Comparison of ENCODE assay signal across 12 cellular contexts in the genomic region with DNA sequence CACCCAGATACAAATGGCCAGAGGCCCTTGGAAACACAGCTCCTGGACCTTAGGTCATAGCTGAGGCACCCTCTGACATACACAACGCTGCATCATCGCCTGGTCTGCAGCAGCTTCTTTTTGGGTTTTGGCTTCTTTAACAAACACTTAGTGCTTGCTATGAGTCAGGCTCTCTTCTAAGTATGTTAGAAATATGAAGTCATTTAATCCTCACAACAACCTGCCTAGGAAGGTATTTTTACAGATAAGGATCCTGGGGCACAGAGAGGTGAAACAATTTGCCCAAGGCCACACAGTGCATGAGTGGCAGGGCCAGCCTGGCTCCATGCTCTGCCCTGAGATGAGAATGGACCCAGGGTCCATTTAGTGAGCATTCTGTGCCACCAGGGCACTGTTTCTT.
DNase-seq lines count a peak whose midpoint lies in the region; ATAC-seq and TF ChIP-seq lines count a peak whose summit lies in the region.
"Had no signal": no experiment of that assay in that cellular context is flagged by ENCODE, and none has a peak within 500 bp of the region (broad histone marks: within the 10 kb centered on the region; RNA-seq: fewer than 3 reads in every experiment).

No MANE protein-coding gene starts in this region.

- H3K9me3 ChIP-seq in breast epithelium, result no peaks in the 10 kb centered on the region
- H3K9me3 ChIP-seq in hepatocyte (ENCODE audit: low read depth), result no peaks in the 10 kb centered on the region
- H3K9me3 ChIP-seq in tibial artery, result no peaks in the 10 kb centered on the region
- H3K9me3 ChIP-seq: ovary, suprapubic skin had no signal

- ATAC-seq in HG02840 (IDR thresholded peaks at IDR 0.05; ENCODE audit: low FRiP score, unreplicated experiment), result no peak

- peaks cover 16% of the 10 kb centered on the region for H3K4me1 Mint-ChIP-seq in MCF 10A (ENCODE audit: insufficient read depth, unreplicated experiment)

- H3K4me3 ChIP-seq in breast epithelium (no peak overlapping the region), astrocyte of the spinal cord (ENCODE audit: low read depth, low read length) (no peak overlapping the region), hepatocyte (no peak overlapping the region), tibial artery (no peak overlapping the region)
- H3K4me3 ChIP-seq: ovary, suprapubic skin had no signal

- 82% methylated on average over 2 of the region's 2 CpGs for WGBS in hepatocyte (ENCODE audit: low lambda C conversion rate, missing lambda C conversion rate)

- POLR2A ChIA-PET in MCF 10A (lab: Yijun Ruan, JAX), result interaction anchor here (1.0 kb wide), 1 partner anchor 370 kb away, joined by 3 read pairs; no protein-coding TSS in a partner anchor

- in situ Hi-C loops in astrocyte of the spinal cord (cut with HindIII; ENCODE audit: low sequenced_read_pairs), result no loop called here

- H3K27me3 Mint-ChIP-seq in MCF 10A (ENCODE audit: insufficient read depth, unreplicated experiment), result no peaks in the 10 kb centered on the region

- H3K9me2 ChIP-seq in hepatocyte (replicated peaks; ENCODE audit: insufficient read depth), result no peaks in the 10 kb centered on the region

- no peaks in the 10 kb centered on the region for H4K20me1 ChIP-seq in hepatocyte (ENCODE audit: insufficient read depth, poor library complexity, severe bottlenecking)

- TF ChIP-seq CTCF in breast epithelium (IDR thresholded peaks at IDR 0.05) (no peak), MCF 10A (IDR thresholded peaks at IDR 0.05; ENCODE audit: unreplicated experiment) (no peak), astrocyte of the spinal cord (IDR thresholded peaks at IDR 0.05; ENCODE audit: low read depth, low read length) (no peak), hepatocyte (IDR thresholded peaks at IDR 0.05; ENCODE audit: poor library complexity) (no peak), tibial artery (IDR thresholded peaks at IDR 0.05) (no peak)

- H2AFZ ChIP-seq in hepatocyte, result no peak overlapping the region

- intact Hi-C loops in breast epithelium (cut with DNase I; ENCODE audit: low total_unique reads) (no loop called here), MCF 10A (cut with micrococcal nuclease) (no loop called here), tibial artery (cut with DNase I; ENCODE audit: low total_unique reads) (no loop called here)

- no peak for TF ChIP-seq POLR2A in breast epithelium (IDR thresholded peaks at IDR 0.05)

- H3K4me1 ChIP-seq in breast epithelium (peaks cover 12 to 14% of the 10 kb centered on the region in 2 donors), hepatocyte (ENCODE audit: insufficient read depth) (peaks cover 12% of the 10 kb centered on the region), tibial artery (peaks cover 0 to 31% (median 17%) of the 10 kb centered on the region in 4 donors)

- H3K27me3 ChIP-seq in breast epithelium (no peaks in the 10 kb centered on the region), hepatocyte (no peaks in the 10 kb centered on the region), tibial artery (no peaks in the 10 kb centered on the region)
- H3K27me3 ChIP-seq: ovary, suprapubic skin had no signal

- no peaks in the 10 kb centered on the region for H3K9me3 Mint-ChIP-seq in MCF 10A (ENCODE audit: unreplicated experiment)

- H3K36me3 ChIP-seq in breast epithelium (no peaks in the 10 kb centered on the region), hepatocyte (replicated peaks; ENCODE audit: insufficient read depth, low read depth) (no peaks in the 10 kb centered on the region), tibial artery (no peaks in the 10 kb centered on the region)
- H3K36me3 ChIP-seq: ovary, suprapubic skin had no signal

- H3K4me2 ChIP-seq in hepatocyte, result no peak overlapping the region

- no TSS peak for BruUV-seq in MCF 10A (replicated peaks; lab: Mats Ljungman, UMichigan)

- H3K27ac Mint-ChIP-seq in MCF 10A (ENCODE audit: low read depth, unreplicated experiment), result no peak overlapping the region

- H3K36me3 Mint-ChIP-seq in MCF 10A (ENCODE audit: insufficient read depth, unreplicated experiment), result no peaks in the 10 kb centered on the region

- no peaks in the 10 kb centered on the region for H3K79me2 ChIP-seq in hepatocyte

- H3K27ac ChIP-seq in breast epithelium (peak overlapping the region; percentile 92 to 96), hepatocyte (peak overlapping the region; percentile 21), tibial artery (peak overlapping the region; percentile 78 to 83)
- H3K27ac ChIP-seq: suprapubic skin had no signal

- H3K4me3 Mint-ChIP-seq in MCF 10A (ENCODE audit: unreplicated experiment), result no peak overlapping the region

- CTCF ChIA-PET in MCF 10A (lab: Yijun Ruan, JAX), result interaction anchor here (0.5 to 4.2 kb wide), 4 partner anchors 9 to 416 kb away, joined by 3 to 21 read pairs (median 4); no protein-coding TSS in a partner anchor

- DNase-seq in breast epithelium (ENCODE audit: low spot score in 2 of 2), result no peak
- DNase-seq in MCF 10A (ENCODE audit: unreplicated experiment), result no peak
- DNase-seq in astrocyte of the spinal cord (ENCODE audit: low read depth, low spot score), result peak; percentile 7
- DNase-seq in hepatocyte (ENCODE audit: low spot score), result no peak
- DNase-seq in tibial artery, result no peak
- no peak for DNase-seq in NK-92 (lab: John Stamatoyannopoulos, UW; ENCODE audit: unreplicated experiment)
- no peak for DNase-seq in effector CD8-positive, alpha-beta T cell (lab: John Stamatoyannopoulos, UW)
- DNase-seq: activated naive CD4-positive, alpha-beta T cell; NCI-H1048; ovary had no signal

Comparison
In these comparisons a context has a peak if more than half of its experiments do, and no peak if none do; other contexts are left out.
1. H3K27ac ChIP-seq: peak in every context shown above with its lines; median percentile 94 in breast epithelium; 80 in tibial artery; 21 in hepatocyte.